27 cellular contexts compared by ENCODE assay signal in the genomic region with DNA sequence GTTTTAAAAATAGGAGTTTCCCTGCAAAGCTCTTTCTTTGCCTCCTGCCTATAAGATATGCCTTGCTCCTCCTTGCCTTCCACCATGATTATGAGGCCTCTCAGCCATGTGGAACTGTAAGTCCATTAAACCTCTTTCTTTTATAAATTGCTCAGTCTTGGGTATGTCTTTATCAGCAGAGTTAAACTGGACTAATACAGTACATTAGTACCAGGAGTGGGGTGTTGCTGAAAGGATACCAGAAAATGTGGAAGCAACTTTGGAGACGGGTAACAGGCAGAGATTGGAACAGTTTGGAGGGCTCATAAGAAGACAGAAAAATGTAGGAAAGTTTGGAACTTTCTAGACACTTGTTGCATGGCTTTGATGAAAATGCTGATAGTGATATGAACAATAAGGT.
"Had no signal": no experiment of that assay in that cellular context is flagged by ENCODE, and none has a peak within 500 bp of the region (broad histone marks: within the 10 kb centered on the region; RNA-seq: fewer than 3 reads in every experiment).

No MANE protein-coding gene starts in this region.

- ATAC-seq: stimulated activated effector memory CD8-positive, alpha-beta T cell treated with anti-CD3 and anti-CD28 coated beads, Interleukin-12 subunit alpha, Interleukin-12 subunit beta, amount 100 ng/mL, for 72 hours; stimulated activated memory B cell treated with anti-CD40 and anti-IgM and Interleukin-4, amounts not matched to agents 10 μg/mL and 1 μg/mL and 100 μg/mL, for 72 hours; stimulated activated naive B cell treated with anti-CD40 and anti-IgM and Interleukin-4, amounts not matched to agents 10 μg/mL and 1 μg/mL and 100 μg/mL, for 72 hours; stimulated activated naive CD8-positive, alpha-beta T cell treated with anti-CD3 and anti-CD28 coated beads, Interleukin-15, amount 100 ng/mL, for 72 hours; stimulated activated naive CD8-positive, alpha-beta T cell treated with anti-CD3 and anti-CD28 coated beads, Interleukin-15, Interleukin-2, amounts not matched to agents 100 U/mL and 50 U/mL, for 24 hours; upper lobe of right lung had no signal

- FAIRE-seq: urothelium cell line had no signal

- H3K4me1 ChIP-seq: stomach, suprapubic skin, testis, thyroid gland, tibial artery, tibial nerve, transverse colon, upper lobe of left lung, upper lobe of right lung, uterus, vagina had no signal

- H3K27ac ChIP-seq: stomach, suprapubic skin, testis, thoracic aorta, thyroid gland, tibial artery, tibial nerve, transverse colon, upper lobe of left lung, upper lobe of right lung, uterus, vagina had no signal

- H3K4me3 ChIP-seq: stomach, suprapubic skin, testis, thoracic aorta, thyroid gland, tibial artery, tibial nerve, transverse colon, upper lobe of left lung, upper lobe of right lung, uterus, vagina had no signal

- H3K36me3 ChIP-seq: stomach, suprapubic skin, thoracic aorta, thyroid gland, tibial artery, tibial nerve, transverse colon, upper lobe of left lung, upper lobe of right lung, uterus, vagina had no signal

- DNase-seq: stimulated activated CD4-positive, alpha-beta T cell treated with anti-CD3 and anti-CD28 coated beads, Interleukin-2, amount 100 ng/mL, for 48 hours; stimulated activated CD4-positive, alpha-beta T cell treated with anti-CD3 and anti-CD28 coated beads, Interleukin-4, amount 100 ng/mL, for 1 hour; stimulated activated CD4-positive, alpha-beta T cell treated with anti-CD3 and anti-CD28 coated beads, Interleukin-4, amount 100 ng/mL, for 24 hours; stimulated activated CD4-positive, alpha-beta T cell treated with anti-CD3 and anti-CD28 coated beads, Interleukin-4, amount 100 ng/mL, for 4 hours; stimulated activated CD8-positive, alpha-beta memory T cell treated with anti-CD3 and anti-CD28 coated beads, Interleukin-4, amount 100 ng/mL, for 48 hours; stimulated activated naive B cell treated with anti-CD40 and anti-IgM and Interleukin-4, amounts not matched to agents 10 μg/mL and 1 μg/mL and 100 μg/mL, for 72 hours; stimulated activated naive CD4-positive, alpha-beta T cell; stimulated activated naive CD4-positive, alpha-beta T cell treated with Interleukin-2 at 50 U/mL for 16 hours; stimulated activated naive CD8-positive, alpha-beta T cell treated with anti-CD3 and anti-CD28 coated beads, Interleukin-15, amount 100 ng/mL, for 72 hours; stimulated activated naive CD8-positive, alpha-beta T cell treated with anti-CD3 and anti-CD28 coated beads, Interleukin-15, Interleukin-2, amounts not matched to agents 100 U/mL and 50 U/mL, for 24 hours; stomach; substantia nigra; testis; thyroid gland; tibial artery; transverse colon; trophoblast cell; upper lobe of left lung; upper lobe of right lung; uterus had no signal

- H3K27me3 ChIP-seq: stomach, suprapubic skin, testis, thyroid gland, tibial artery, tibial nerve, transverse colon, upper lobe of left lung, upper lobe of right lung, uterus, vagina had no signal

- H3K9me3 ChIP-seq: testis, thoracic aorta, thyroid gland, transverse colon, upper lobe of right lung, uterus, vagina had no signal
